In genomic region chr6:43013020-43013842, GRCh38 we compare ENCODE assay signal across 8 cellular contexts. TPM values are rescaled to one million over a fixed set of nuclear protein-coding genes. Genes with fewer than 3 reads are reported as not detected.
DNase-seq lines count a peak whose midpoint lies in the region; ATAC-seq, FAIRE-seq and TF ChIP-seq lines count a peak whose summit lies in the region.

No MANE protein-coding gene starts in this region.

- FAIRE-seq in bronchial epithelial cell (lab: Jason Lieb, UNC): no peak

- peaks cover 42% of the 10 kb centered on the region for H3K4me1 ChIP-seq in CD4-positive, CD25-positive, alpha-beta regulatory T cell (ENCODE audit: control insufficient read depth, insufficient read depth, low read length, poor library complexity, severe bottlenecking)
- peaks cover 41% of the 10 kb centered on the region for H3K4me1 ChIP-seq in lower lobe of right lung
- H3K4me1 ChIP-seq in transverse colon: peaks cover 26 to 43% (median 34%) of the 10 kb centered on the region in 4 donors

- peak overlapping the region; percentile 64 for H3K4me3 ChIP-seq in CD4-positive, CD25-positive, alpha-beta regulatory T cell (ENCODE audit: low read depth, low read length)
- peak overlapping the region; percentile 70 for H3K4me3 ChIP-seq in bronchial epithelial cell (ENCODE audit: low read depth, low read length)
- H3K4me3 ChIP-seq in lower lobe of right lung: peak overlapping the region; percentile 69
- H3K4me3 ChIP-seq in transverse colon: peak overlapping the region; percentile 34 to 94 (median 62)

- intact Hi-C loops in lower lobe of right lung (cut with DNase I): no loop called here
- intact Hi-C loops in transverse colon (cut with DNase I; ENCODE audit: low total_unique reads): no loop called here

- TF ChIP-seq POLR2A in transverse colon (IDR thresholded peaks at IDR 0.05): no peak

- peak overlapping the region; percentile 89 to 98 (median 94) for H3K4me3 Mint-ChIP-seq in CD4-positive, CD25-positive, alpha-beta regulatory T cell

- no peaks in the 10 kb centered on the region for H3K27me3 ChIP-seq in CD4-positive, CD25-positive, alpha-beta regulatory T cell (ENCODE audit: control insufficient read depth, insufficient read depth, low read length)
- H3K27me3 ChIP-seq in bronchial epithelial cell (ENCODE audit: control insufficient read depth, insufficient read depth, low read length) (no peaks in the 10 kb centered on the region), lower lobe of right lung (ENCODE audit: low read depth) (no peaks in the 10 kb centered on the region), transverse colon (no peaks in the 10 kb centered on the region)

- H3K27me3 Mint-ChIP-seq in CD4-positive, CD25-positive, alpha-beta regulatory T cell: no peaks in the 10 kb centered on the region

- CTCF ChIA-PET in HEK293T (lab: Yijun Ruan, JAX): interaction anchor here (0.9 to 1.0 kb wide), 2 partner anchors 131 kb away, joined by 3 to 4 read pairs; no protein-coding TSS in a partner anchor

- ATAC-seq in CD4-positive, CD25-positive, alpha-beta regulatory T cell (ENCODE audit: low read depth in 2 of 2): no peak
- ATAC-seq in GM21526 (IDR thresholded peaks at IDR 0.05; ENCODE audit: low FRiP score, unreplicated experiment) (peak; percentile 4), lower lobe of right lung (peak in 1 of 2 donors; percentile 55)

- H3K27ac ChIP-seq in CD4-positive, CD25-positive, alpha-beta regulatory T cell (ENCODE audit: insufficient read depth, low read length, poor library complexity, severe bottlenecking): peak overlapping the region; percentile 79
- H3K27ac ChIP-seq in lower lobe of right lung (peak overlapping the region; percentile 72), transverse colon (peak overlapping the region; percentile 76 to 92 (median 85))

- in situ Hi-C loops in transverse colon (cut with MboI; ENCODE audit: low pct_ligation_motif_present in 1 of 4, low pct_unique_long_range_greater_than_20kb in 1 of 4, low sequenced_read_pairs in 3 of 4): no loop called here

- H3K36me3 Mint-ChIP-seq in CD4-positive, CD25-positive, alpha-beta regulatory T cell: peaks cover 18% of the 10 kb centered on the region

- POLR2A ChIA-PET in HEK293T (lab: Yijun Ruan, JAX): interaction anchor here (0.6 to 7.4 kb wide), 21 partner anchors 8 to 157 kb away, joined by 3 to 78 read pairs (median 4); partner anchors contain the start of genes CNPY3, CUL7, KLC4 and MRPL2

- no peak for TF ChIP-seq EP300 in transverse colon (IDR thresholded peaks at IDR 0.05; ENCODE audit: low read depth)

- H3K9me3 Mint-ChIP-seq in CD4-positive, CD25-positive, alpha-beta regulatory T cell: peaks cover 0 to 1% (median 0%) of the 10 kb centered on the region in 7 donors

- peaks cover 45% of the 10 kb centered on the region for H3K36me3 ChIP-seq in CD4-positive, CD25-positive, alpha-beta regulatory T cell (ENCODE audit: control insufficient read depth, insufficient read depth, low read length)
- H3K36me3 ChIP-seq in bronchial epithelial cell (ENCODE audit: control insufficient read depth, insufficient read depth, low read length) (peaks cover 28% of the 10 kb centered on the region), lower lobe of right lung (peaks cover 52% of the 10 kb centered on the region), transverse colon (peaks cover 0 to 4% (median 1%) of the 10 kb centered on the region in 4 donors)

- 2 to 21% methylated on average over 5 to 26 of the region's 26 CpGs for WGBS in transverse colon (ENCODE audit: low coverage in 1 of 2), 2 donors

- no peak for DNase-seq in CD4-positive, CD25-positive, alpha-beta regulatory T cell
- DNase-seq in NCI-H146 treated with DMSO at 0.1 percent for 48 hours (lab: John Stamatoyannopoulos, UW; ENCODE audit: unreplicated experiment): peak; percentile 48
- DNase-seq in bronchial epithelial cell (ENCODE audit: low read depth): peak; percentile 16
- no peak for DNase-seq in lower lobe of right lung
- no peak for DNase-seq in transverse colon
- DNase-seq in NCI-H2227 treated with DMSO at 0.1 percent for 48 hours (lab: John Stamatoyannopoulos, UW): no peak
- DNase-seq in HEK293T (ENCODE audit: extremely low spot score): no peak

- TF ChIP-seq CTCF in bronchial epithelial cell (IDR thresholded peaks at IDR 0.05; ENCODE audit: insufficient read depth, low read length, severe bottlenecking) (no peak), lower lobe of right lung (IDR thresholded peaks at IDR 0.05) (no peak), transverse colon (IDR thresholded peaks at IDR 0.05) (no peak)

- H3K9me3 ChIP-seq in CD4-positive, CD25-positive, alpha-beta regulatory T cell (ENCODE audit: control insufficient read depth in 2 of 2, low read length in 2 of 2): no peaks in the 10 kb centered on the region
- H3K9me3 ChIP-seq in lower lobe of right lung: no peaks in the 10 kb centered on the region
- no peaks in the 10 kb centered on the region for H3K9me3 ChIP-seq in transverse colon

- H3K4me1 Mint-ChIP-seq in CD4-positive, CD25-positive, alpha-beta regulatory T cell: peaks cover 0 to 81% (median 39%) of the 10 kb centered on the region in 4 donors

- H3K27ac Mint-ChIP-seq in CD4-positive, CD25-positive, alpha-beta regulatory T cell: peak overlapping the region; percentile 96 to 97 (median 97)

TF ChIP-seq in HEK293T, 16 proteins besides CTCF, POLR2A, EP300 and RAD21:
- TF ChIP-seq HDGF (IDR thresholded peaks at IDR 0.05; ENCODE audit: borderline replicate concordance) (no peak), ZNF384 (IDR thresholded peaks at IDR 0.05) (no peak), NFRKB (IDR thresholded peaks at IDR 0.05) (no peak), CTBP1 (IDR thresholded peaks at IDR 0.05; ENCODE audit: borderline replicate concordance) (no peak), SP1 (IDR thresholded peaks at IDR 0.05) (no peak)

RNA-seq across cellular contexts. Expression of gene MEA1, which starts 0.5 kb away (rescaled TPM):
- total RNA-seq in CD4-positive, CD25-positive, alpha-beta regulatory T cell: 27.6 TPM
- polyA plus RNA-seq in CD4-positive, CD25-positive, alpha-beta regulatory T cell: 100 to 1,000 TPM in 1 of 4 donors, 10 to 100 TPM in 3; 71.5 to 121 (median 79.3) TPM
- total RNA-seq in bronchial epithelial cell (55.2 and 62.4 TPM in 2 replicates), lower lobe of right lung (44.8 TPM), transverse colon (10 to 100 TPM; 21.7 to 54.2 (median 37.3) TPM)

RNA-seq across cellular contexts. Expression of gene KLHDC3, which starts 0.8 kb away (rescaled TPM):
- total RNA-seq in CD4-positive, CD25-positive, alpha-beta regulatory T cell: 38.6 TPM
- 100 to 1,000 TPM; 119 to 130 (median 126) TPM for polyA plus RNA-seq in CD4-positive, CD25-positive, alpha-beta regulatory T cell
- total RNA-seq in bronchial epithelial cell (60.4 and 70.6 TPM in 2 replicates), lower lobe of right lung (59.3 TPM), transverse colon (10 to 100 TPM; 54.6 to 67.3 (median 63.2) TPM)

RNA-seq across cellular contexts. Expression of gene RRP36, which starts 8.2 kb away (rescaled TPM):
- 33.3 TPM for total RNA-seq in CD4-positive, CD25-positive, alpha-beta regulatory T cell
- 10 to 100 TPM; 61.9 to 82.2 (median 71.6) TPM for polyA plus RNA-seq in CD4-positive, CD25-positive, alpha-beta regulatory T cell
- total RNA-seq in bronchial epithelial cell (84.7 and 97.1 TPM in 2 replicates), lower lobe of right lung (35.3 TPM), transverse colon (100 to 1,000 TPM in 1 of 4 donors, 10 to 100 TPM in 3; 32.2 to 200 (median 40.5) TPM)

RNA-seq across cellular contexts. Expression of gene PPP2R5D, which starts 28.9 kb away (rescaled TPM):
- total RNA-seq in CD4-positive, CD25-positive, alpha-beta regulatory T cell: 35.4 TPM
- polyA plus RNA-seq in CD4-positive, CD25-positive, alpha-beta regulatory T cell: 10 to 100 TPM; 23.0 to 27.3 (median 25.4) TPM
- total RNA-seq in bronchial epithelial cell (20.2 and 27.6 TPM in 2 replicates), lower lobe of right lung (24.5 TPM), transverse colon (10 to 100 TPM; 38.0 to 87.5 (median 52.9) TPM)

RNA-seq across cellular contexts. Expression of gene PEX6, which starts 34.2 kb away (rescaled TPM):
- 20.6 TPM for total RNA-seq in CD4-positive, CD25-positive, alpha-beta regulatory T cell
- polyA plus RNA-seq in CD4-positive, CD25-positive, alpha-beta regulatory T cell: 10 to 100 TPM; 10.9 to 20.7 (median 15.2) TPM
- total RNA-seq in bronchial epithelial cell: 25.0 and 32.1 TPM in 2 replicates
- total RNA-seq in lower lobe of right lung: 33.3 TPM
- total RNA-seq in transverse colon: 10 to 100 TPM; 17.2 to 50.0 (median 33.2) TPM

Comparison
In these comparisons a context has a peak if more than half of its experiments do, and no peak if none do; other contexts are left out.
1. DNase-seq: peak in NCI-H146 treated with DMSO at 0.1 percent for 48 hours (single experiment) and bronchial epithelial cell (single experiment); none in CD4-positive, CD25-positive, alpha-beta regulatory T cell (0 of 3), lower lobe of right lung (single experiment), transverse colon (single experiment), NCI-H2227 treated with DMSO at 0.1 percent for 48 hours (single experiment) and HEK293T (single experiment).
2. Peak in every context shown above with its lines, with median percentiles within 50 percentile points of each other: H3K27ac ChIP-seq and H3K4me3 ChIP-seq.